Comparison of ENCODE assay signal across 26 cellular contexts in the genomic region with DNA sequence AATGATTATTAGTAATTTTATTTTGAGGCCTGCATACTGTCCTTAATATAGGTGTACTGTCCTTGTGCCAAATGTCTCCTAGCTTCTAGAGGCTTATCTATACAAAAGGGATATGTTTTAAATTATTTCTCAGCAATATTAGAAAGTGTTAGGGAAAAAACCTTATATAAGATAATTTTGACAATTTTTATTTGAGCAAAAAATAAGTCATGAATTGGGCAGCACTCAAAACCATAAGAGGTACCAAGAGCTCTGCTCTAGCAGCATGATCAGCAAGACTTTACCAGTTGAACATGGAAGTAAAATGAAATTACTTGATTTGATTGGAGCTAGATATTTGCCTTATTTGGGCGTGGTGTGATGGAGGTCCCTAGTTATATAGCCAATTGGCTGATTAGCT.
"Had no signal": no experiment of that assay in that cellular context is flagged by ENCODE, and none has a peak within 500 bp of the region (broad histone marks: within the 10 kb centered on the region; RNA-seq: fewer than 3 reads in every experiment).

No MANE protein-coding gene starts in this region.

- H3K9me3 Mint-ChIP-seq: dendritic cell treated with granulocyte-macrophage colony-stimulating factor and Interleukin-4, amounts not matched to agents 40 ng/mL and 50 ng/mL, for 4 days had no signal

- H3K4me1 ChIP-seq: colonic mucosa, esophagus squamous epithelium, gastrocnemius medialis, heart right ventricle, left lung, lower lobe of right lung had no signal

- H3K36me3 ChIP-seq: colonic mucosa, esophagus squamous epithelium, gastrocnemius medialis, heart right ventricle, left lung, lower lobe of right lung had no signal

- H3K4me3 Mint-ChIP-seq: dendritic cell treated with granulocyte-macrophage colony-stimulating factor and Interleukin-4, amounts not matched to agents 40 ng/mL and 50 ng/mL, for 4 days; effector memory CD8-positive, alpha-beta T cell; endodermal cell had no signal

- ATAC-seq: effector memory CD8-positive, alpha-beta T cell; esophagus mucosa; gastrocnemius medialis; heart right ventricle; left cardiac atrium; left lung; left ventricle myocardium superior; lower lobe of right lung had no signal

- H3K27ac Mint-ChIP-seq: dendritic cell treated with granulocyte-macrophage colony-stimulating factor and Interleukin-4, amounts not matched to agents 40 ng/mL and 50 ng/mL, for 4 days; effector memory CD8-positive, alpha-beta T cell; endodermal cell had no signal

- FAIRE-seq: endometrium, islet of Langerhans, keratinocyte had no signal

- H3K27me3 ChIP-seq: colonic mucosa, esophagus squamous epithelium, gastrocnemius medialis, heart right ventricle, left lung had no signal

- DNase-seq: colonic mucosa; cortex of kidney; effector CD8-positive, alpha-beta T cell; effector memory CD8-positive, alpha-beta T cell; endodermal cell; erythroblast; esophagus squamous epithelium; foreskin fibroblast; foreskin melanocyte; gastrocnemius medialis; glutamatergic neuron; head of caudate nucleus; heart right ventricle; hippocampal formation; left cardiac atrium; left lung; left ventricle myocardium superior; lower lobe of right lung; mesenchymal stem cell; midbrain had no signal

- H3K27me3 Mint-ChIP-seq: dendritic cell treated with granulocyte-macrophage colony-stimulating factor and Interleukin-4, amounts not matched to agents 40 ng/mL and 50 ng/mL, for 4 days had no signal

- H3K27ac ChIP-seq: colonic mucosa, epithelial cell of prostate, esophagus squamous epithelium, gastrocnemius medialis, heart right ventricle, left lung, lower lobe of right lung had no signal

- H3K9me3 ChIP-seq: colonic mucosa, gastrocnemius medialis, left lung, lower lobe of right lung had no signal

- H3K4me3 ChIP-seq: colonic mucosa, esophagus squamous epithelium, gastrocnemius medialis, heart right ventricle, left lung, lower lobe of right lung had no signal
